Comparison of ENCODE assay signal across 8 cellular contexts in genomic region chr10:124917168-124917938, GRCh38. TPM values are rescaled to one million over a fixed set of nuclear protein-coding genes. Genes with fewer than 3 reads are reported as not detected.
A peak's percentile ranks its signal among the peaks of the same experiment; 100 is the strongest.
DNase-seq lines count a peak whose midpoint lies in the region; ATAC-seq, FAIRE-seq and TF ChIP-seq lines count a peak whose summit lies in the region.

No MANE protein-coding gene starts in this region.

- peaks cover 4% of the 10 kb centered on the region for H3F3A ChIP-seq in PC-3 (ENCODE audit: low read length, unreplicated experiment)

- WGBS in A549 (ENCODE audit: missing lambda C conversion rate), result 3% methylated on average over 20 of the region's 81 CpGs

- no peak for TF ChIP-seq EP300 in A549 (IDR thresholded peaks at IDR 0.05)

- H3K9me3 ChIP-seq in A549 (no peaks in the 10 kb centered on the region), PC-3 (ENCODE audit: low read length) (no peaks in the 10 kb centered on the region), parathyroid adenoma (ENCODE audit: control insufficient read depth, low read length) (no peaks in the 10 kb centered on the region)

- intact Hi-C loops in PC-3 (cut with micrococcal nuclease), result loop anchor here (5.0 kb wide), 1 partner anchor 125 kb away; the partner anchor contains the start of gene EEF1AKMT2
- intact Hi-C loops in head of caudate nucleus (cut with DNase I), result loop anchor here (5.0 to 10.0 kb wide), 3 partner anchors 77 to 145 kb away; partner anchors contain the start of gene EEF1AKMT2

- H3K27me3 ChIP-seq in PC-3 (ENCODE audit: low read length) (no peaks in the 10 kb centered on the region), parathyroid adenoma (ENCODE audit: control insufficient read depth, insufficient read depth, low read length) (no peaks in the 10 kb centered on the region)

- H3K4me2 ChIP-seq in A549 (peak overlapping the region; percentile 68), PC-3 (ENCODE audit: low read length) (peak overlapping the region; percentile 86), parathyroid adenoma (ENCODE audit: low read length) (peak overlapping the region; percentile 93)

- H2AFZ ChIP-seq in PC-3 (ENCODE audit: low read length), result no peak overlapping the region
- H2AFZ ChIP-seq in parathyroid adenoma, result peak overlapping the region; percentile 89

- no peak for FAIRE-seq in A549 (lab: Jason Lieb, UNC)

- H3K9me3 Mint-ChIP-seq in activated naive CD4-positive, alpha-beta T cell treated with anti-CD3 and anti-CD28 coated beads, Interleukin-2, amount 50 U/mL, for 72 hours, result no peaks in the 10 kb centered on the region

- peaks cover 49% of the 10 kb centered on the region for H3K79me2 ChIP-seq in PC-3 (ENCODE audit: low read length)
- peaks cover 25% of the 10 kb centered on the region for H3K79me2 ChIP-seq in parathyroid adenoma

- no peak for TF ChIP-seq POLR2A in A549 (IDR thresholded peaks at IDR 0.05; ENCODE audit: low read length)

- CTCF ChIA-PET in A549 (lab: Yijun Ruan, JAX) (no interaction called here), PC-3 (lab: Charles Lee) (no interaction called here)

- no peak for TF ChIP-seq RAD21 in A549 (conservative IDR thresholded peaks at IDR 0.05 in 1 of 2, IDR thresholded peaks at IDR 0.05 in 1 of 2)

- ATAC-seq in A549 (peak; percentile 31 to 54), GM18498 (IDR thresholded peaks at IDR 0.05; ENCODE audit: unreplicated experiment) (peak; percentile 35), HG03045 (IDR thresholded peaks at IDR 0.05; ENCODE audit: unreplicated experiment) (peak; percentile 29), PC-3 (peak; percentile 26), HG02610 (IDR thresholded peaks at IDR 0.05; ENCODE audit: unreplicated experiment) (no peak)
- peak in 1 of 2 donors; percentile 24 for ATAC-seq in activated naive CD4-positive, alpha-beta T cell treated with anti-CD3 and anti-CD28 coated beads, Interleukin-2, amount 50 U/mL, for 72 hours

- BruUV-seq in PC-3 (replicated peaks; lab: Mats Ljungman, UMichigan), result TSS peak; percentile 61

- H3K9ac ChIP-seq in PC-3 (ENCODE audit: low read length) (peak overlapping the region; percentile 76), parathyroid adenoma (peak overlapping the region; percentile 77)

- TF ChIP-seq CTCF in A549 (IDR thresholded peaks at IDR 0.05), result no peak
- no peak for TF ChIP-seq CTCF in PC-3 (conservative IDR thresholded peaks at IDR 0.05; ENCODE audit: low read depth, low read length)
- TF ChIP-seq CTCF in parathyroid adenoma (IDR thresholded peaks at IDR 0.05), result no peak

- peaks cover 27% of the 10 kb centered on the region for H3K4me1 ChIP-seq in A549
- peaks cover 29% of the 10 kb centered on the region for H3K4me1 ChIP-seq in PC-3 (ENCODE audit: insufficient read depth, low read length)
- H3K4me1 ChIP-seq in parathyroid adenoma, result peaks cover 6% of the 10 kb centered on the region

- H3K36me3 Mint-ChIP-seq in activated naive CD4-positive, alpha-beta T cell treated with anti-CD3 and anti-CD28 coated beads, Interleukin-2, amount 50 U/mL, for 72 hours, result peaks cover 4 to 6% of the 10 kb centered on the region in 2 donors

- POLR2A ChIA-PET in A549 (lab: Yijun Ruan, JAX), result interaction anchor here (0.6 to 1.3 kb wide), 5 partner anchors 9 to 115 kb away, joined by 3 read pairs; no protein-coding TSS in a partner anchor
- POLR2A ChIA-PET in PC-3 (lab: Charles Lee; ENCODE audit: unreplicated experiment), result interaction anchor here (0.6 kb wide), 1 partner anchor 46 kb away, joined by 3 read pairs; no protein-coding TSS in a partner anchor

- H3K9me2 ChIP-seq in PC-3 (replicated peaks; ENCODE audit: low read length), result no peaks in the 10 kb centered on the region

- peak overlapping the region; percentile 92 to 98 for H3K27ac Mint-ChIP-seq in activated naive CD4-positive, alpha-beta T cell treated with anti-CD3 and anti-CD28 coated beads, Interleukin-2, amount 50 U/mL, for 72 hours

- peak overlapping the region; percentile 97 to 98 for H3K27ac ChIP-seq in A549
- peak overlapping the region; percentile 0; the same call in 1 of the 2 replicates for H3K27ac ChIP-seq in PC-3 (ENCODE audit: low read length)
- H3K27ac ChIP-seq in parathyroid adenoma, result peak overlapping the region; percentile 93

- no peaks in the 10 kb centered on the region for H3K36me3 ChIP-seq in PC-3 (ENCODE audit: low read depth, low read length)
- no peaks in the 10 kb centered on the region for H3K36me3 ChIP-seq in parathyroid adenoma (ENCODE audit: control insufficient read depth, insufficient read depth, low read length)

- H4K20me1 ChIP-seq in PC-3 (ENCODE audit: low read length), result peaks cover 19% of the 10 kb centered on the region

- H3K4me3 ChIP-seq in A549 (peak overlapping the region; percentile 98), PC-3 (ENCODE audit: low read length) (peak overlapping the region; percentile 85), parathyroid adenoma (ENCODE audit: low read depth, low read length) (peak overlapping the region; percentile 90)

- peak; percentile 44 to 51 for DNase-seq in A549 (ENCODE audit: low read depth in 1 of 2, low spot score in 1 of 2)
- peak; percentile 3 for DNase-seq in PC-3
- DNase-seq in activated naive CD4-positive, alpha-beta T cell treated with anti-CD3 and anti-CD28 coated beads, Interleukin-2, amount 50 U/mL, for 72 hours (ENCODE audit: low spot score in 2 of 2), result peak in 1 of 2 donors; percentile 24
- DNase-seq in head of caudate nucleus, result peak in 39 of 42 donors; percentile 10 to 63 (median 41)

TF ChIP-seq in A549, 52 proteins besides CTCF, POLR2A, EP300 and RAD21:
- peak; percentile 27; the same call in 1 of the 2 replicates for TF ChIP-seq PHF8 (IDR thresholded peaks at IDR 0.05; ENCODE audit: borderline replicate concordance, low read depth)
- no peak for TF ChIP-seq USF2 (IDR thresholded peaks at IDR 0.05)
- TF ChIP-seq MYC (IDR thresholded peaks at IDR 0.05; ENCODE audit: borderline replicate concordance, low read length), result no peak
- no peak for TF ChIP-seq HMGXB4 (CRISPR knock-in tag; IDR thresholded peaks at IDR 0.05; ENCODE audit: borderline replicate concordance)

RNA-seq across cellular contexts. Expression of gene ZRANB1, which starts 24.6 kb away (rescaled TPM):
- 18.4 and 19.5 TPM in 2 replicates for polyA plus RNA-seq in A549 (2011; rRNA removed)
- 4.2 TPM in 2 replicates for polyA plus RNA-seq in A549 (2012; cell fraction: cytosol; rRNA removed)
- 2.0 and 3.3 TPM in 2 replicates for polyA plus RNA-seq in A549 (2012; cell fraction: nucleus; rRNA removed)
- polyA plus RNA-seq in A549 (2017; fragmentation: RNase III; extraction: RNeasy Plus Mini Kit Qiagen cat#74134 plus additional on column Dnase treatment), result 7.2 to 8.0 TPM (median 7.9 TPM) in 3 replicates
- polyA minus RNA-seq in A549 (2011; rRNA and poly(A)+ RNA removed), result 16.3 and 18.0 TPM in 2 replicates
- total RNA-seq in PC-3 (2014; rRNA removed), result 12.8 and 13.1 TPM in 2 replicates
- 10 to 100 TPM; 10.4 to 12.3 TPM for total RNA-seq in activated naive CD4-positive, alpha-beta T cell treated with anti-CD3 and anti-CD28 coated beads, Interleukin-2, amount 50 U/mL, for 72 hours

Comparison
In these comparisons a context has a peak if more than half of its experiments do, and no peak if none do; other contexts are left out.
1. H3K27ac ChIP-seq: peak in every context shown above with its lines; median percentile 98 in A549; 93 in parathyroid adenoma; 0 in PC-3.